ENCODE assay signal across 8 cellular contexts in the genomic region with DNA sequence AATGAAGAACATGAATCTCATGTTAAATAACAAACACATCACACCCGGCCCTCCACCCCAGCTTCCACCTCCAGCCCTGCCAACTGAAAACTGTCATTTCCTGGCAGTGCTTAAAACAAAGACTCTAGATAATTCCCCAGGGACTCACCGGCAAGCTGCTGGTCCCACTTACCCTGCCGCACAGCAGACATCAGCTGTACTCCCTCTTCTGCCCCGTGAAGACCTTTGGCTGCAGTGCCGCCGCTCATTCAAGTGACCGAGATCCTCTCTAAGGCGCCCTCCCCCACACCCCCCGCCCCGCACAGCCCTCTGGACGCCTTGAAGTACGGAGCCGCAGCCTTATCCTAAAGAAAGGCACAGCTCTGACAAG. TPM values are rescaled to one million over a fixed set of nuclear protein-coding genes. Genes with fewer than 3 reads are reported as not detected.
A peak's percentile ranks its signal among the peaks of the same experiment; 100 is the strongest.
DNase-seq lines count a peak whose midpoint lies in the region; ATAC-seq and TF ChIP-seq lines count a peak whose summit lies in the region.

No MANE protein-coding gene starts in this region.

- POLR2A ChIA-PET in BJ (lab: Charles Lee) = interaction anchor here (0.6 to 1.5 kb wide), 8 partner anchors 10 to 1649 kb away, joined by 3 to 6 read pairs (median 3); no protein-coding TSS in a partner anchor

- H3K9me3 Mint-ChIP-seq in brain = no peaks in the 10 kb centered on the region

- H3K27ac Mint-ChIP-seq in brain = peak overlapping the region; percentile 93 to 97 (median 96)

- H3K79me2 ChIP-seq in OCI-LY3 (ENCODE audit: low read length) = no peaks in the 10 kb centered on the region

- H3K9me3 ChIP-seq in OCI-LY3 (ENCODE audit: insufficient read depth, low read length) (no peaks in the 10 kb centered on the region), skeletal muscle satellite cell (replicated peaks; ENCODE audit: low read length) (no peaks in the 10 kb centered on the region)

- H4K20me1 ChIP-seq in OCI-LY3 (ENCODE audit: insufficient read depth, low read length) = no peaks in the 10 kb centered on the region

- H3K4me3 ChIP-seq in BJ (ENCODE audit: low read depth, low read length) (peak overlapping the region; percentile 62), OCI-LY3 (ENCODE audit: low read length) (peak overlapping the region; percentile 97), skeletal muscle satellite cell (ENCODE audit: low read length) (peak overlapping the region; percentile 92)

- no peak for TF ChIP-seq CTCF in BJ (IDR thresholded peaks at IDR 0.05; ENCODE audit: insufficient read depth, low read depth, low read length)
- TF ChIP-seq CTCF in OCI-LY3 (IDR thresholded peaks at IDR 0.05; ENCODE audit: low read depth, low read length) = no peak
- TF ChIP-seq CTCF in brain (conservative IDR thresholded peaks at IDR 0.05) = no peak

- peak overlapping the region; percentile 81; the same call in 1 of the 2 replicates for H2AFZ ChIP-seq in OCI-LY3 (ENCODE audit: low read depth, low read length)

- H3K27ac ChIP-seq in OCI-LY3 (ENCODE audit: low read length) = peak overlapping the region; percentile 76

- ATAC-seq in GM18517 (IDR thresholded peaks at IDR 0.05; ENCODE audit: unreplicated experiment) (peak; percentile 45), HG03280 (IDR thresholded peaks at IDR 0.05; ENCODE audit: unreplicated experiment) (peak; percentile 27)

- H3K27me3 ChIP-seq in BJ (ENCODE audit: control insufficient read depth, insufficient read depth, low read length) (no peaks in the 10 kb centered on the region), OCI-LY3 (ENCODE audit: low read depth, low read length) (no peaks in the 10 kb centered on the region), skeletal muscle satellite cell (ENCODE audit: control insufficient read depth, insufficient read depth, low read length) (no peaks in the 10 kb centered on the region)

- peaks cover 1% of the 10 kb centered on the region; the same call in 1 of the 2 replicates for H3K36me3 ChIP-seq in BJ (ENCODE audit: control insufficient read depth, insufficient read depth, low read length)
- H3K36me3 ChIP-seq in OCI-LY3 (replicated peaks; ENCODE audit: low read depth, low read length) = no peaks in the 10 kb centered on the region
- H3K36me3 ChIP-seq in skeletal muscle satellite cell (ENCODE audit: insufficient read depth, low read length) = peaks cover 16% of the 10 kb centered on the region

- no peak for DNase-seq in BJ (ENCODE audit: low read depth)
- peak; percentile 51 for DNase-seq in iPS-NIHi11 (ENCODE audit: low spot score)
- DNase-seq in stimulated activated CD8-positive, alpha-beta memory T cell treated with anti-CD3 and anti-CD28 coated beads, Interleukin-4, amount 100 ng/mL, for 48 hours = no peak

- H3K4me1 Mint-ChIP-seq in brain = peaks cover 61% of the 10 kb centered on the region

- peaks cover 7% of the 10 kb centered on the region for H3K27me3 Mint-ChIP-seq in brain

- H3K4me2 ChIP-seq in OCI-LY3 (ENCODE audit: low read length) (peak overlapping the region; percentile 99), skeletal muscle satellite cell (ENCODE audit: low read length) (peak overlapping the region; percentile 97)

- H3K4me3 Mint-ChIP-seq in brain = peak overlapping the region; percentile 93 to 98 (median 95)

- H3K4me1 ChIP-seq in OCI-LY3 (ENCODE audit: low read length) (peaks cover 42% of the 10 kb centered on the region), skeletal muscle satellite cell (ENCODE audit: control insufficient read depth, insufficient read depth, low read length) (peaks cover 48% of the 10 kb centered on the region)

- H3K36me3 Mint-ChIP-seq in brain = no peaks in the 10 kb centered on the region

- CTCF ChIA-PET in BJ (lab: Yijun Ruan, JAX) = interaction anchor here (0.5 to 3.2 kb wide), 8 partner anchors 13 to 130 kb away, joined by 3 to 18 read pairs (median 4); no protein-coding TSS in a partner anchor

- H3K9ac ChIP-seq in OCI-LY3 (ENCODE audit: low read length) = peak overlapping the region; percentile 75
- H3K9ac ChIP-seq in skeletal muscle satellite cell (ENCODE audit: low read depth, low read length) = peak overlapping the region; percentile 90

RNA-seq across cellular contexts. Expression of a gene that starts 0.5 kb away (rescaled TPM):
- polyA plus RNA-seq in BJ (2011; rRNA removed) = 295 and 431 TPM in 2 replicates
- polyA minus RNA-seq in BJ (2011; rRNA and poly(A)+ RNA removed) = 45.2 and 85.0 TPM in 2 replicates
- 12.5 TPM for polyA plus RNA-seq in brain (ENCODE audit: insufficient read depth, low read depth, low replicate concordance)
- 119 and 152 TPM in 2 replicates for total RNA-seq in skeletal muscle satellite cell (2012; rRNA removed)

Comparison
In these comparisons a context has a peak if more than half of its experiments do, and no peak if none do; other contexts are left out.
1. RNA of a gene that starts 0.5 kb away (polyA plus RNA-seq): 295 to 431 TPM in BJ; 12.5 TPM in brain (single experiment); every median in the first group is over 10 times any median in the second.
2. Peak in every context shown above with its lines, with median percentiles within 50 percentile points of each other: H3K4me3 ChIP-seq.